In the genomic region with DNA sequence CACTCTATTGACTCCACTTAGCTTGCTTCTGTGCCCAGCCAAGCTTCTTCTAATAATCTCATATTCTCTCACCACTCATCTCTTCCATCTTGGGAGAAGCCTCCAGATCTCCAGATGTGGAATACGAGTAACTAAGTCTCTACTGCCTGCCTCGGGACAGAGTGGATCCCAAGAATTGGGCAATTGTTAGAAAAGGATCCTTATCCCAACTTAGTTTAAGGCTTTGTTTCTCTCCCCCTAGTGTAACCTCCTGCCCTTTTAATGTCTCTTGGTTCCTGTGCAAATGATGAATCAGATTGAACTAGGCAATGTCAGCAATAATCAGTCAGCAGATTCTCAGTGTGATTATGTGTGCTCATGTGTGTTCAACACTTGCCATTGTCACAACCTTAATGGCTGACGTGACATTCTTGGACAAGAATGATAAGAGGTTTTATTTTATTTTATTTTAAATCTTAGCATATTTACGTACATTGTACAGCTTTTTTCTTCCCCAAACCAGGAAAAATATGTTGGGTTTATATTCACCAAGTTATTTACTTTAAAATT, we compare ENCODE assay signal across 22 cellular contexts. TPM values are rescaled to one million over a fixed set of nuclear protein-coding genes. Genes with fewer than 3 reads are reported as not detected.
"Had no signal": no experiment of that assay in that cellular context is flagged by ENCODE, and none has a peak within 500 bp of the region (broad histone marks: within the 10 kb centered on the region; RNA-seq: fewer than 3 reads in every experiment).

No MANE protein-coding gene starts in this region.

- H3K36me3 Mint-ChIP-seq: immature natural killer cell; naive thymus-derived CD4-positive, alpha-beta T cell had no signal

- H3K4me1 ChIP-seq: foreskin keratinocyte, right atrium auricular region had no signal

- DNase-seq: effector CD4-positive, alpha-beta T cell; endodermal cell; erythroblast; foreskin keratinocyte; immature natural killer cell; kidney; left cardiac atrium; left ventricle myocardium superior; naive thymus-derived CD4-positive, alpha-beta T cell; nephron progenitor cell; posterior cingulate gyrus; small intestine; stimulated activated CD4-positive, alpha-beta T cell treated with anti-CD3 and anti-CD28 coated beads, Interleukin-2, amount 100 ng/mL, for 48 hours; stimulated activated naive CD4-positive, alpha-beta T cell treated with Interleukin-2 at 50 U/mL for 16 hours; trophoblast cell had no signal

- H3K27me3 ChIP-seq: right atrium auricular region had no signal

- H3K9me3 ChIP-seq: neutrophil, right atrium auricular region had no signal

- H3K4me3 ChIP-seq: coronary artery, right atrium auricular region had no signal

- H3K36me3 ChIP-seq: neutrophil, right atrium auricular region had no signal

- H3K9me3 Mint-ChIP-seq: endodermal cell; immature natural killer cell; naive thymus-derived CD4-positive, alpha-beta T cell; nephron progenitor cell had no signal

- H3K4me3 Mint-ChIP-seq: endodermal cell; immature natural killer cell; naive thymus-derived CD4-positive, alpha-beta T cell; nephron progenitor cell had no signal

- ATAC-seq: foreskin keratinocyte; left cardiac atrium; left ventricle myocardium superior; naive thymus-derived CD4-positive, alpha-beta T cell had no signal

- H3K27ac ChIP-seq: coronary artery, foreskin keratinocyte, neutrophil, right atrium auricular region had no signal

- H3K4me1 Mint-ChIP-seq: immature natural killer cell; naive thymus-derived CD4-positive, alpha-beta T cell had no signal

- FAIRE-seq: kidney, small intestine had no signal

- H3K27ac Mint-ChIP-seq: endodermal cell; immature natural killer cell; naive thymus-derived CD4-positive, alpha-beta T cell; nephron progenitor cell had no signal

RNA-seq across cellular contexts. Expression of gene MYO3B, which starts 59.7 kb away (rescaled TPM):
- total RNA-seq: dermis microvascular lymphatic vessel endothelial cell, endothelial cell of umbilical vein, left cardiac atrium, lung microvascular endothelial cell, mesenteric fat pad, right atrium auricular region had no signal
- polyA plus RNA-seq: immature natural killer cell; naive thymus-derived CD4-positive, alpha-beta T cell had no signal
